16 cellular contexts compared by ENCODE assay signal in genomic region chr7:74141705-74142104, GRCh38. TPM values are rescaled to one million over a fixed set of nuclear protein-coding genes. Genes with fewer than 3 reads are reported as not detected.
DNase-seq lines count a peak whose midpoint lies in the region; ATAC-seq and TF ChIP-seq lines count a peak whose summit lies in the region.
"Had no signal": no experiment of that assay in that cellular context is flagged by ENCODE, and none has a peak within 500 bp of the region (broad histone marks: within the 10 kb centered on the region; RNA-seq: fewer than 3 reads in every experiment).

No MANE protein-coding gene starts in this region.

- peak overlapping the region; percentile 20; the same call in 1 of the 2 replicates for H3K4me2 ChIP-seq in BLaER1

- TF ChIP-seq CTCF in thyroid gland (IDR thresholded peaks at IDR 0.05): no peak

- H3K27ac Mint-ChIP-seq in T-cell: no peak overlapping the region
- no peak overlapping the region for H3K27ac Mint-ChIP-seq in T-helper 17 cell
- H3K27ac Mint-ChIP-seq: activated CD8-positive, alpha-beta memory T cell treated with anti-CD3 and anti-CD28 coated beads, Interleukin-2, amount 10 ng/mL, durations not matched to agents 7 days and 5 days; naive B cell had no signal

- H3K4me3 Mint-ChIP-seq in T-cell: no peak overlapping the region
- no peak overlapping the region for H3K4me3 Mint-ChIP-seq in T-helper 17 cell
- H3K4me3 Mint-ChIP-seq: activated CD8-positive, alpha-beta memory T cell treated with anti-CD3 and anti-CD28 coated beads, Interleukin-2, amount 10 ng/mL, durations not matched to agents 7 days and 5 days; naive B cell had no signal

- H3K36me3 ChIP-seq in BLaER1: no peaks in the 10 kb centered on the region
- H3K36me3 ChIP-seq in thyroid gland: no peaks in the 10 kb centered on the region
- H3K36me3 ChIP-seq: WERI-Rb-1 had no signal

- peaks cover 6% of the 10 kb centered on the region for H3K36me3 Mint-ChIP-seq in T-cell
- peaks cover 2% of the 10 kb centered on the region for H3K36me3 Mint-ChIP-seq in T-helper 17 cell (ENCODE audit: low read depth)
- H3K36me3 Mint-ChIP-seq: activated CD8-positive, alpha-beta memory T cell treated with anti-CD3 and anti-CD28 coated beads, Interleukin-2, amount 10 ng/mL, durations not matched to agents 7 days and 5 days; naive B cell had no signal

- H3K4me1 ChIP-seq in BLaER1 (peaks cover 15% of the 10 kb centered on the region), right cardiac atrium (ENCODE audit: control insufficient read depth, insufficient read depth, low read length) (no peaks in the 10 kb centered on the region), thyroid gland (no peaks in the 10 kb centered on the region)
- H3K4me1 ChIP-seq: Caco-2 had no signal

- H3K27ac ChIP-seq in BLaER1 (no peak overlapping the region), epithelial cell of prostate (peak overlapping the region; percentile 70), right cardiac atrium (ENCODE audit: low read length) (no peak overlapping the region), thyroid gland (no peak overlapping the region)
- H3K27ac ChIP-seq: WERI-Rb-1 had no signal

- TF ChIP-seq POLR2A in thyroid gland (IDR thresholded peaks at IDR 0.05): no peak

- no peaks in the 10 kb centered on the region for H4K20me1 ChIP-seq in BLaER1

- no peak overlapping the region for H3K9ac ChIP-seq in BLaER1

- H3K27me3 ChIP-seq in BLaER1 (no peaks in the 10 kb centered on the region), right cardiac atrium (ENCODE audit: control insufficient read depth, insufficient read depth) (no peaks in the 10 kb centered on the region), thyroid gland (no peaks in the 10 kb centered on the region)

- POLR2A ChIA-PET in T-cell (lab: Charles Lee): interaction anchor here (0.6 to 0.7 kb wide), 2 partner anchors 40 to 505 kb away, joined by 6 to 9 read pairs; no protein-coding TSS in a partner anchor

- CTCF ChIA-PET in T-cell (lab: Charles Lee): interaction anchor here (0.6 to 0.9 kb wide), 2 partner anchors 42 to 71 kb away, joined by 3 to 4 read pairs; no protein-coding TSS in a partner anchor

- intact Hi-C loops in right cardiac atrium (cut with DNase I) (no loop called here), thyroid gland (cut with DNase I) (no loop called here)

- 56% methylated on average over 1 of the region's 1 CpG for WGBS in right cardiac atrium
- WGBS in thyroid gland, 2 donors: 72 to 76% methylated on average over 1 of the region's 1 CpG

- H3K4me3 ChIP-seq in BLaER1: no peak overlapping the region
- no peak overlapping the region for H3K4me3 ChIP-seq in right cardiac atrium (ENCODE audit: low read length)
- H3K4me3 ChIP-seq in thyroid gland (replicated peaks in 1 of 3): no peak overlapping the region

- peak in 3 of 4 experiments; percentile 55 to 65 (median 62) for ATAC-seq in T-cell (replicated peaks in 1 of 4)
- no peak for ATAC-seq in T-helper 17 cell
- ATAC-seq in right cardiac atrium: no peak
- ATAC-seq: activated CD8-positive, alpha-beta memory T cell treated with anti-CD3 and anti-CD28 coated beads, Interleukin-2, amount 10 ng/mL, durations not matched to agents 7 days and 5 days; Panc1 had no signal

- peaks cover 0 to 8% (median 0%) of the 10 kb centered on the region in 3 donors for H3K9me3 Mint-ChIP-seq in T-cell

- H3K27me3 Mint-ChIP-seq in T-cell: no peaks in the 10 kb centered on the region
- H3K27me3 Mint-ChIP-seq in T-helper 17 cell: no peaks in the 10 kb centered on the region

- DNase-seq in HCEC 1CT (peak; percentile 33), T-cell (no peak), epithelial cell of prostate (ENCODE audit: low read depth, low spot score) (no peak), NCI-H2081 treated with DMSO at 0.1 percent for 48 hours (lab: John Stamatoyannopoulos, UW) (no peak), T-helper 17 cell (no peak), right cardiac atrium (no peak), thyroid gland (no peak)
- DNase-seq: activated CD8-positive, alpha-beta memory T cell treated with anti-CD3 and anti-CD28 coated beads, Interleukin-2, amount 10 ng/mL, durations not matched to agents 7 days and 5 days; activated naive CD4-positive, alpha-beta T cell; Caco-2; Karpas-422; naive B cell; NCI-H187; WERI-Rb-1 had no signal

- H3K9me3 ChIP-seq in BLaER1: peaks cover 22% of the 10 kb centered on the region
- no peaks in the 10 kb centered on the region for H3K9me3 ChIP-seq in T-helper 17 cell (ENCODE audit: control insufficient read depth, low read length, poor library complexity, severe bottlenecking)
- H3K9me3 ChIP-seq in right cardiac atrium (ENCODE audit: control insufficient read depth, low read length): no peaks in the 10 kb centered on the region
- H3K9me3 ChIP-seq in thyroid gland: no peaks in the 10 kb centered on the region
- H3K9me3 ChIP-seq: Caco-2 had no signal

- H3K4me1 Mint-ChIP-seq in T-cell (peaks cover 0 to 7% (median 6%) of the 10 kb centered on the region in 3 donors), T-helper 17 cell (peaks cover 2% of the 10 kb centered on the region)

RNA-seq across cellular contexts. Expression of gene EIF4H, which starts 32.5 kb away (rescaled TPM):
- total RNA-seq in T-cell (100 to 1,000 TPM; 174 to 258 (median 186) TPM), T-helper 17 cell (100 to 1,000 TPM; 242 to 255 TPM), right cardiac atrium (100 to 1,000 TPM; 186 to 223 (median 202) TPM), thyroid gland (100 to 1,000 TPM; 267 to 323 (median 298) TPM)
- polyA plus RNA-seq in right cardiac atrium: 139 TPM

RNA-seq across cellular contexts. Expression of gene LIMK1, which starts 58.1 kb away (rescaled TPM):
- total RNA-seq in T-cell: 10 to 100 TPM; 13.5 to 24.9 (median 18.4) TPM
- 10 to 100 TPM; 11.7 to 13.2 TPM for total RNA-seq in T-helper 17 cell
- total RNA-seq in right cardiac atrium: 10 to 100 TPM; 10.4 to 13.5 (median 11.9) TPM
- 7.6 TPM for polyA plus RNA-seq in right cardiac atrium
- total RNA-seq in thyroid gland: 10 to 100 TPM; 16.7 to 32.8 (median 21.5) TPM

Comparison
In these comparisons a context has a peak if more than half of its experiments do, and no peak if none do; other contexts are left out.
1. ATAC-seq: peak in T-cell (3 of 4); none in T-helper 17 cell (single experiment) and right cardiac atrium (0 of 2).